ENCODE assay signal across 8 cellular contexts in genomic region chr3:50237133-50237651, GRCh38. TPM values are rescaled to one million over a fixed set of nuclear protein-coding genes. Genes with fewer than 3 reads are reported as not detected.
DNase-seq lines count a peak whose midpoint lies in the region; ATAC-seq lines count a peak whose summit lies in the region.

No MANE protein-coding gene starts in this region.

- peaks cover 39% of the 10 kb centered on the region for H3K4me1 Mint-ChIP-seq in T-helper 1 cell treated with Interleukin-12 subunit alpha and Interleukin-12 subunit beta and Interleukin-4 antibody, amounts not matched to agents 30 μg/mL and 1 μg/mL, for 36 hours (ENCODE audit: low read depth)

- H3K4me3 ChIP-seq in mucosa of rectum (ENCODE audit: low read length in 2 of 2) (peak overlapping the region; percentile 78 to 88), aorta (ENCODE audit: low read length in 2 of 2) (peak overlapping the region; percentile 93 to 95)

- intact Hi-C loops in Right ventricle myocardium inferior (cut with DNase I) = no loop called here
- intact Hi-C loops in cardiac septum (cut with DNase I) = loop anchor here (5.0 kb wide), 1 partner anchor 85 kb away; the partner anchor contains the start of gene HYAL2
- intact Hi-C loops in aorta (cut with DNase I) = loop anchor here in 1 of 2 donors (2.0 kb wide), 1 partner anchor 32 kb away; the partner anchor contains the start of gene SEMA3B

- H3K36me3 ChIP-seq in mucosa of rectum (ENCODE audit: control insufficient read depth in 2 of 2, insufficient read depth in 2 of 2, low read length in 2 of 2) (peaks cover 0 to 3% of the 10 kb centered on the region in 2 donors), aorta (ENCODE audit: control insufficient read depth in 1 of 2, insufficient read depth in 2 of 2, low read length in 1 of 2) (no peaks in the 10 kb centered on the region)

- H3K4me1 ChIP-seq in mucosa of rectum (ENCODE audit: control insufficient read depth in 2 of 2, insufficient read depth in 2 of 2, low read length in 2 of 2) = peaks cover 49 to 51% of the 10 kb centered on the region in 2 donors
- no peaks in the 10 kb centered on the region for H3K4me1 ChIP-seq in aorta (ENCODE audit: control insufficient read depth in 1 of 2, insufficient read depth in 2 of 2, low read length in 2 of 2)

- no peaks in the 10 kb centered on the region for H3K9me3 Mint-ChIP-seq in T-helper 1 cell treated with Interleukin-12 subunit alpha and Interleukin-12 subunit beta and Interleukin-4 antibody, amounts not matched to agents 30 μg/mL and 1 μg/mL, for 36 hours

- H3K27me3 ChIP-seq in mucosa of rectum (ENCODE audit: control insufficient read depth in 2 of 2, insufficient read depth in 2 of 2, low read length in 2 of 2) = no peaks in the 10 kb centered on the region
- H3K27me3 ChIP-seq in aorta (ENCODE audit: control insufficient read depth in 1 of 2, insufficient read depth in 2 of 2, low read length in 1 of 2) = no peaks in the 10 kb centered on the region

- peak overlapping the region; percentile 82 for H3K27ac Mint-ChIP-seq in T-helper 1 cell treated with Interleukin-12 subunit alpha and Interleukin-12 subunit beta and Interleukin-4 antibody, amounts not matched to agents 30 μg/mL and 1 μg/mL, for 36 hours

- peak overlapping the region; percentile 74 to 94 for H3K9ac ChIP-seq in mucosa of rectum (ENCODE audit: low read depth in 1 of 2, low read length in 2 of 2)

- H3K36me3 Mint-ChIP-seq in T-helper 1 cell treated with Interleukin-12 subunit alpha and Interleukin-12 subunit beta and Interleukin-4 antibody, amounts not matched to agents 30 μg/mL and 1 μg/mL, for 36 hours (ENCODE audit: low read depth) = peaks cover 21% of the 10 kb centered on the region

- no peaks in the 10 kb centered on the region for H3K27me3 Mint-ChIP-seq in T-helper 1 cell treated with Interleukin-12 subunit alpha and Interleukin-12 subunit beta and Interleukin-4 antibody, amounts not matched to agents 30 μg/mL and 1 μg/mL, for 36 hours (ENCODE audit: low read depth)

- H3K9me3 ChIP-seq in mucosa of rectum (ENCODE audit: control insufficient read depth in 2 of 2, low read length in 2 of 2) (no peaks in the 10 kb centered on the region), aorta (ENCODE audit: control insufficient read depth, low read length) (no peaks in the 10 kb centered on the region)

- H3K4me3 Mint-ChIP-seq in T-helper 1 cell treated with Interleukin-12 subunit alpha and Interleukin-12 subunit beta and Interleukin-4 antibody, amounts not matched to agents 30 μg/mL and 1 μg/mL, for 36 hours = peak overlapping the region; percentile 91

- ATAC-seq in Right ventricle myocardium inferior (no peak), aorta (ENCODE audit: low FRiP score) (no peak), HG03460 (IDR thresholded peaks at IDR 0.05; ENCODE audit: unreplicated experiment) (no peak)

- WGBS in aorta, 2 donors = 0 to 3% methylated on average over 7 of the region's 7 CpGs

- peak overlapping the region; percentile 78 to 91 for H3K27ac ChIP-seq in mucosa of rectum (ENCODE audit: low read depth in 2 of 2, low read length in 2 of 2)
- peak overlapping the region in 1 of 2 donors; percentile 78 for H3K27ac ChIP-seq in aorta (ENCODE audit: low read depth in 1 of 2, low read length in 2 of 2)

- DNase-seq in Right ventricle myocardium inferior (ENCODE audit: missing footprints) (peak; percentile 83), cardiac septum (ENCODE audit: low spot score) (no peak), aorta (peak in 1 of 2 donors; percentile 83), midbrain (lab: John Stamatoyannopoulos, UW) (no peak)
- peak; percentile 16 for DNase-seq in effector CD4-positive, alpha-beta T cell

RNA-seq across cellular contexts. Expression of gene GNAI2, which starts 1.2 kb away (rescaled TPM):
- total RNA-seq in Right ventricle myocardium inferior (153 TPM), cardiac septum (153 TPM), aorta (100 to 1,000 TPM; 301 to 356 TPM)
- 100 to 1,000 TPM; 174 to 217 TPM for polyA plus RNA-seq in aorta

RNA-seq across cellular contexts. Expression of gene SEMA3B, which starts 31.8 kb away (rescaled TPM):
- 19.8 TPM for total RNA-seq in Right ventricle myocardium inferior
- total RNA-seq in cardiac septum = 26.5 TPM
- 10 to 100 TPM; 26.0 to 57.4 TPM for total RNA-seq in aorta
- 10 to 100 TPM; 23.3 to 69.5 TPM for polyA plus RNA-seq in aorta

RNA-seq across cellular contexts. Expression of gene SLC38A3, which starts 32.1 kb away (rescaled TPM):
- total RNA-seq in Right ventricle myocardium inferior = 10.3 TPM
- 6.6 TPM for total RNA-seq in cardiac septum
- 1 to 10 TPM in 1 of 2 donors, under 1 TPM in 1; 0.19 to 1.4 TPM for total RNA-seq in aorta
- under 1 TPM in 1 of 2 donors, not detected in 1; 0.56 TPM for polyA plus RNA-seq in aorta

RNA-seq across cellular contexts. Expression of gene LSMEM2, which starts 41.7 kb away (rescaled TPM):
- total RNA-seq in Right ventricle myocardium inferior (29.8 TPM), cardiac septum (25.7 TPM), aorta (under 1 TPM in 1 of 2 donors, not detected in 1; 0.51 TPM)
- polyA plus RNA-seq in aorta = 1 to 10 TPM in 1 of 2 donors, not detected in 1; 1.3 TPM

RNA-seq across cellular contexts. Expression of gene GNAT1, which starts 45.8 kb away (rescaled TPM):
- not detected for total RNA-seq in Right ventricle myocardium inferior
- not detected for total RNA-seq in cardiac septum
- not detected for total RNA-seq in aorta
- not detected for polyA plus RNA-seq in aorta

Comparison
In these comparisons a context has a peak if more than half of its experiments do, and no peak if none do; other contexts are left out.
1. DNase-seq: peak in Right ventricle myocardium inferior (single experiment) and effector CD4-positive, alpha-beta T cell (single experiment); none in cardiac septum (single experiment) and midbrain (single experiment).